8 cellular contexts compared by ENCODE assay signal in genomic region chr18:76528477-76529432, GRCh38. TPM values are rescaled to one million over a fixed set of nuclear protein-coding genes. Genes with fewer than 3 reads are reported as not detected.
DNase-seq lines count a peak whose midpoint lies in the region; ATAC-seq and TF ChIP-seq lines count a peak whose summit lies in the region.

No MANE protein-coding gene starts in this region.

- H3K4me3 ChIP-seq in fibroblast of villous mesenchyme (ENCODE audit: low read depth, low read length): peak overlapping the region; percentile 56

- DNase-seq in GM10266 (ENCODE audit: extremely low spot score): peak; percentile 54
- peak; percentile 61 for DNase-seq in SKM-1 treated with dmso at 0.1 percent for 144 hours (lab: John Stamatoyannopoulos, UW; ENCODE audit: unreplicated experiment)
- peak; percentile 86 for DNase-seq in fibroblast of villous mesenchyme (ENCODE audit: low read depth)
- no peak for DNase-seq in progenitor cell of endocrine pancreas (ENCODE audit: low spot score, unreplicated experiment)
- DNase-seq in stimulated activated naive CD4-positive, alpha-beta T cell treated with Interleukin-2 at 50 U/mL for 16 hours (lab: John Stamatoyannopoulos, UW): no peak
- no peak for DNase-seq in effector CD4-positive, alpha-beta T cell
- DNase-seq in SW 1271 (lab: John Stamatoyannopoulos, UW): no peak

- H3K27me3 Mint-ChIP-seq in progenitor cell of endocrine pancreas: no peaks in the 10 kb centered on the region

- H3K4me1 Mint-ChIP-seq in progenitor cell of endocrine pancreas (ENCODE audit: low read depth): peaks cover 20% of the 10 kb centered on the region

- H3K9me3 Mint-ChIP-seq in progenitor cell of endocrine pancreas (ENCODE audit: low read depth): no peaks in the 10 kb centered on the region

- H3K27ac Mint-ChIP-seq in progenitor cell of endocrine pancreas: peak overlapping the region; percentile 15

- TF ChIP-seq CTCF in GM10266 (IDR thresholded peaks at IDR 0.05; ENCODE audit: control insufficient read depth, insufficient read depth, low read depth, missing control alignments) (no peak), fibroblast of villous mesenchyme (IDR thresholded peaks at IDR 0.05; ENCODE audit: insufficient read depth, low read depth, low read length) (no peak), progenitor cell of endocrine pancreas (IDR thresholded peaks at IDR 0.05; ENCODE audit: unreplicated experiment) (peak; percentile 27)

- peak; percentile 72 for ATAC-seq in HG03354 (IDR thresholded peaks at IDR 0.05; ENCODE audit: poor library complexity, severe bottlenecking, unreplicated experiment)

- H3K4me3 Mint-ChIP-seq in progenitor cell of endocrine pancreas (ENCODE audit: low read depth): peak overlapping the region; percentile 38

- H3K36me3 Mint-ChIP-seq in progenitor cell of endocrine pancreas (ENCODE audit: insufficient read depth): no peaks in the 10 kb centered on the region

RNA-seq across cellular contexts. Expression of gene ZNF516, which starts 33.7 kb away (rescaled TPM):
- total RNA-seq in fibroblast of villous mesenchyme: 50.6 and 53.1 TPM in 2 replicates
- total RNA-seq in progenitor cell of endocrine pancreas: 106 and 108 TPM in 2 replicates

Comparison
In these comparisons a context has a peak if more than half of its experiments do, and no peak if none do; other contexts are left out.
1. DNase-seq: peak in GM10266 (single experiment), SKM-1 treated with dmso at 0.1 percent for 144 hours (single experiment) and fibroblast of villous mesenchyme (single experiment); none in progenitor cell of endocrine pancreas (single experiment), stimulated activated naive CD4-positive, alpha-beta T cell treated with Interleukin-2 at 50 U/mL for 16 hours (single experiment), effector CD4-positive, alpha-beta T cell (single experiment) and SW 1271 (0 of 2).